1 cellular context compared by ENCODE assay signal in the genomic region with DNA sequence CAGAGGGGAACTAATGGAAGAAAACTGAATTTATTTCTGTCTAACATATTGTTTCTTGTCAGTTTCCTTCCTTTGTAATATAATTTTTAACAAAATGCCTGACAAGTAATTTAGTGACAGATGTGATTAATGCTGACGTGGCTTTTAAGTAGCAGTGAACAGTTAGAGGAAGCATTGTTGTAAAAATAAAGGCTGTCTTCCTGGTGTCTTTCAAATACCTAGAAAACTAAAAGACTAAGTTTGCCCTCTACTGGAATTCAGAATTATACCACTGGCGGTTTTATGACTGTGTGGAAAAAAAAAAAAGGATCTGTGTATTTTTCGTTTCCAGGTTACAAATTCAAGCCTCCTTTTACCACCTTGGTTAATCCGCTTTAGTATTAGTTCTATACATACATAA.
TF ChIP-seq lines count a peak whose summit lies in the region.

No MANE protein-coding gene starts in this region.

TF ChIP-seq in K562, 482 proteins besides CTCF, POLR2A, EP300 and RAD21 (continued from another document):
- peak; percentile 98 for TF ChIP-seq MAFK (IDR thresholded peaks at IDR 0.05; ENCODE audit: low read length)
